Comparison of ENCODE assay signal across 26 cellular contexts in genomic region chr20:43946206-43946491, GRCh38.
"Had no signal": no experiment of that assay in that cellular context is flagged by ENCODE, and none has a peak within 500 bp of the region (broad histone marks: within the 10 kb centered on the region; RNA-seq: fewer than 3 reads in every experiment).

No MANE protein-coding gene starts in this region.

- H3K4me3 Mint-ChIP-seq: activated naive CD4-positive, alpha-beta T cell treated with anti-CD3 and anti-CD28 coated beads, Interleukin-2, amount 10 ng/mL, durations not matched to agents 7 days and 5 days; T-helper 17 cell; WTC11 had no signal

- H3K4me1 ChIP-seq: body of pancreas had no signal

- H3K27ac ChIP-seq: ascending aorta, body of pancreas, Peyer's patch, SJSA1 had no signal

- H3K27me3 Mint-ChIP-seq: central memory CD8-positive, alpha-beta T cell had no signal

- H3K9me3 Mint-ChIP-seq: activated naive CD4-positive, alpha-beta T cell treated with anti-CD3 and anti-CD28 coated beads, Interleukin-2, amount 10 ng/mL, durations not matched to agents 7 days and 5 days; activated T-helper 2 cell treated with anti-CD3 and anti-CD28 coated beads, Interferon-gamma antibody, Interleukin-2, Interleukin-4, amounts not matched to agents 10 μg/mL and 5 μg/mL and 100 μg/mL, durations not matched to agents 14 hours and 24 hours and 36 hours; central memory CD8-positive, alpha-beta T cell had no signal

- H3K9me3 ChIP-seq: ascending aorta, body of pancreas, Peyer's patch, SJSA1 had no signal

- H3K4me3 ChIP-seq: ascending aorta, body of pancreas, Peyer's patch, SJSA1 had no signal

- H3K27ac Mint-ChIP-seq: activated naive CD4-positive, alpha-beta T cell treated with anti-CD3 and anti-CD28 coated beads, Interleukin-2, amount 10 ng/mL, durations not matched to agents 7 days and 5 days; activated T-helper 2 cell treated with anti-CD3 and anti-CD28 coated beads, Interferon-gamma antibody, Interleukin-2, Interleukin-4, amounts not matched to agents 10 μg/mL and 5 μg/mL and 100 μg/mL, durations not matched to agents 14 hours and 24 hours and 36 hours; WTC11 had no signal

- ATAC-seq: body of pancreas, T-helper 17 cell had no signal

- H3K27me3 ChIP-seq: ascending aorta, body of pancreas, Peyer's patch, SJSA1 had no signal

- H3K36me3 ChIP-seq: ascending aorta, Peyer's patch had no signal

- DNase-seq: activated CD4-positive, alpha-beta T cell treated with anti-CD3 and anti-CD28 coated beads for 48 hours; activated CD4-positive, alpha-beta T cell treated with anti-CD3 and anti-CD28 coated beads, Interleukin-2, amount 50 U/mL, for 4 hours; activated CD4-positive, CD25-positive, alpha-beta regulatory T cell treated with anti-CD3 and anti-CD28 coated beads, Interleukin-2, amount 50 U/mL, for 72 hours; activated CD8-positive, alpha-beta memory T cell treated with anti-CD3 and anti-CD28 coated beads for 24 hours; activated gamma-delta T cell treated with Interleukin-2 at 50 U/mL for 16 hours; activated naive CD4-positive, alpha-beta T cell treated with anti-CD3 and anti-CD28 coated beads, Interleukin-2, amount 10 ng/mL, durations not matched to agents 7 days and 5 days; activated T-cell treated with anti-CD3 and anti-CD28 coated beads, Interleukin-2, amount 50 U/mL, for 48 hours; body of pancreas; KBM-7; NCI-H1092; NCI-H1417 treated with DMSO at 0.1 percent for 48 hours; NCI-H1694; NCI-H2029; NCI-H510A treated with DMSO at 0.1 percent for 48 hours; NCI-H69; NK-92 treated with Interleukin-12 subunit alpha and Interleukin-12 subunit beta, amount 100 ng/mL, for 24 hours; OCI-M1; SHP77; T-helper 17 cell; T-helper 9 cell had no signal

- H3K36me3 Mint-ChIP-seq: activated naive CD4-positive, alpha-beta T cell treated with anti-CD3 and anti-CD28 coated beads, Interleukin-2, amount 10 ng/mL, durations not matched to agents 7 days and 5 days; WTC11 had no signal
